ENCODE assay signal across 9 cellular contexts in the genomic region with DNA sequence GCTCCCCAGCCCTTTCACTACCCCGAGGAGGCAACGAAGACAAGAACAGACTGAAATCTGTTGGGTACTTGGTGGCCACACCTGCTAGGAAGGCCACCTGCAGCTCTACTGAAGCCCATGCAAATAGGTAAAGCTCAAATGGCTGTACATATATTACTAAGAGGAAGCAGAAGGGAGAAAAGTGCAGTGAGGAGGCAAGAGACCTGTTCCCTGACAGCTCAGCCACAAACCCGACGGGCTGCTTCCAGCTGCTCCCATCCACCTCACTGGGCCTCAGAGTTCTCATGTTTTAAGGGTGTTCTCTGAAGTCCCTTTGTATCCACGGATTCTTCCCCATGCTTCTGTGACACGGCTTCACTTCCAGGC. TPM values are rescaled to one million over a fixed set of nuclear protein-coding genes. Genes with fewer than 3 reads are reported as not detected.
DNase-seq lines count a peak whose midpoint lies in the region; ATAC-seq and TF ChIP-seq lines count a peak whose summit lies in the region.
"Had no signal": no experiment of that assay in that cellular context is flagged by ENCODE, and none has a peak within 500 bp of the region (broad histone marks: within the 10 kb centered on the region; RNA-seq: fewer than 3 reads in every experiment).

No MANE protein-coding gene starts in this region.

- peak overlapping the region; percentile 46 for H3K27ac Mint-ChIP-seq in nephron progenitor cell
- no peak overlapping the region for H3K27ac Mint-ChIP-seq in CD14-positive monocyte

- ATAC-seq in HG03175 (IDR thresholded peaks at IDR 0.05; ENCODE audit: unreplicated experiment) = peak; percentile 87

- peak overlapping the region; percentile 48 for H3K4me3 ChIP-seq in adipocyte (ENCODE audit: low read length)

- H3K4me3 Mint-ChIP-seq in nephron progenitor cell (peak overlapping the region; percentile 74), CD14-positive monocyte (no peak overlapping the region)

- H3K27me3 ChIP-seq in adipocyte (replicated peaks; ENCODE audit: control insufficient read depth, insufficient read depth, low read length) = no peaks in the 10 kb centered on the region

- H3K27me3 Mint-ChIP-seq in nephron progenitor cell (ENCODE audit: low read depth, poor library complexity) = no peaks in the 10 kb centered on the region
- H3K27me3 Mint-ChIP-seq in CD14-positive monocyte (ENCODE audit: low read depth in 3 of 3) = peaks cover 0 to 8% (median 0%) of the 10 kb centered on the region in 3 donors

- H3K36me3 Mint-ChIP-seq in nephron progenitor cell (ENCODE audit: low read depth) = no peaks in the 10 kb centered on the region
- peaks cover 7 to 33% of the 10 kb centered on the region in 2 donors for H3K36me3 Mint-ChIP-seq in CD14-positive monocyte

- H3K4me1 Mint-ChIP-seq in nephron progenitor cell = peaks cover 66% of the 10 kb centered on the region
- peaks cover 14% of the 10 kb centered on the region for H3K4me1 Mint-ChIP-seq in CD14-positive monocyte

- TF ChIP-seq CTCF in nephron progenitor cell (IDR thresholded peaks at IDR 0.05) = no peak
- no peak for TF ChIP-seq CTCF in CD14-positive monocyte (IDR thresholded peaks at IDR 0.05)

- H3K4me1 ChIP-seq in adipocyte (ENCODE audit: control insufficient read depth, insufficient read depth, low read length) = peaks cover 81% of the 10 kb centered on the region

- DNase-seq in NCI-H82 (lab: John Stamatoyannopoulos, UW) (peak; percentile 52), NCI-H82 treated with DMSO at 0.1 percent for 48 hours (lab: John Stamatoyannopoulos, UW; ENCODE audit: unreplicated experiment) (no peak), adipocyte (ENCODE audit: low read depth) (no peak), nephron progenitor cell (no peak), CD14-positive monocyte (ENCODE audit: low spot score) (no peak), NOMO-1 treated with DMSO at 0.1 percent for 48 hours (lab: John Stamatoyannopoulos, UW; ENCODE audit: unreplicated experiment) (no peak)
- no peak for DNase-seq in activated CD4-positive, alpha-beta T cell treated with anti-CD3 and anti-CD28 coated beads, Interleukin-2, amount 50 U/mL, for 1 hour

- H3K9me3 Mint-ChIP-seq in nephron progenitor cell (no peaks in the 10 kb centered on the region), CD14-positive monocyte (no peaks in the 10 kb centered on the region)

- H3K36me3 ChIP-seq in adipocyte (ENCODE audit: control insufficient read depth, insufficient read depth, low read length, severe bottlenecking) = peaks cover 5% of the 10 kb centered on the region

- intact Hi-C loops in CD14-positive monocyte (cut with micrococcal nuclease) = no loop called here

- H3K9me3 ChIP-seq in adipocyte (ENCODE audit: control insufficient read depth, low read length) = no peaks in the 10 kb centered on the region

- peak overlapping the region; percentile 66 for H3K9ac ChIP-seq in adipocyte (ENCODE audit: low read length)
- H3K9ac ChIP-seq: parathyroid adenoma had no signal

RNA-seq across cellular contexts. Expression of a gene that starts 24.6 kb away (rescaled TPM):
- polyA plus RNA-seq in CD14-positive monocyte = 1 to 10 TPM; 4.7 to 5.9 TPM
